ENCODE assay signal across 15 cellular contexts in the genomic region with DNA sequence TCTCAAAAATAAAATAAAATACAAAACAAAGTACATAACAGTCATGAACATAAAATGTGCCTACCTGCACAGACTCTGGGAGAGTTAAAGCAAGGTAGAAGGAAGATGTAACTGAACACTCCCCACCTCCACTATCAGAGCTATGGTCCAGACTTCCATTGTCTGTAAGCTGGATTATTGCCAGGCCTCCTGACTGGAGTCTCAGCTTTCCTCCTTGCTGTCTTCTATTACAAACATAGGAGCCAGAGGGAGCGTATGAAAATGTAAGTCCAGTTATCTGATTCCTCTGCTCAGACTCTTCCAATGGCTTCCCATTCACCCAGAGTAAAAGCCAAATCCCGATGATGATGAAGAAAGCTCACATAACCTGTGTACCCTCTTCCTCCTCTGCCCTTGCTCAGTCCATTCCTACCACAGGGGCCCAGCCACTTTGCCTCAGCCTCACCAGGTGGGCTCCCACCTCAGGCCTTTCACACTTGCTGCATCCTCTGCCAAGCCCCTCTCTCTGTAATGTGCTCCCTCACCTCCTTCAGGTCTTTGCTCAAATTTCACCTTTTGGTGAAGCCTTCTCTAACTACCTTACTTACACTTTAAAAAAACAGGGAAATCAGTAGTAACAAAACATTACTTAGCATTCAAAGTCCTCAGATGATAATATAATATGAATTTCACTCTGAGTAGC.
"Had no signal": no experiment of that assay in that cellular context is flagged by ENCODE, and none has a peak within 500 bp of the region (broad histone marks: within the 10 kb centered on the region; RNA-seq: fewer than 3 reads in every experiment).

No MANE protein-coding gene starts in this region.

- H3K4me2 ChIP-seq: hepatocyte had no signal

- H3K27ac Mint-ChIP-seq: activated CD4-positive, alpha-beta memory T cell treated with anti-CD3 and anti-CD28 coated beads for 36 hours; activated naive CD8-positive, alpha-beta T cell treated with anti-CD3 and anti-CD28 coated beads, Interleukin-2, amount 10 ng/mL, durations not matched to agents 7 days and 5 days; activated T-cell treated with anti-CD3 and anti-CD28 coated beads, Interleukin-2, amount 50 U/mL, for 72 hours had no signal

- H3K27me3 Mint-ChIP-seq: activated CD4-positive, alpha-beta memory T cell treated with anti-CD3 and anti-CD28 coated beads for 36 hours had no signal

- H3K4me1 ChIP-seq: breast epithelium, thyroid gland had no signal

- H3K79me2 ChIP-seq: hepatocyte had no signal

- H2AFZ ChIP-seq: hepatocyte had no signal

- H3K36me3 Mint-ChIP-seq: activated CD4-positive, alpha-beta memory T cell treated with anti-CD3 and anti-CD28 coated beads for 36 hours; activated naive CD8-positive, alpha-beta T cell treated with anti-CD3 and anti-CD28 coated beads, Interleukin-2, amount 10 ng/mL, durations not matched to agents 7 days and 5 days had no signal

- H3K27me3 ChIP-seq: breast epithelium, hepatocyte, neutrophil, thyroid gland had no signal

- H3K4me3 Mint-ChIP-seq: activated CD4-positive, alpha-beta memory T cell treated with anti-CD3 and anti-CD28 coated beads for 36 hours; activated naive CD8-positive, alpha-beta T cell treated with anti-CD3 and anti-CD28 coated beads, Interleukin-2, amount 10 ng/mL, durations not matched to agents 7 days and 5 days; activated T-cell treated with anti-CD3 and anti-CD28 coated beads, Interleukin-2, amount 50 U/mL, for 72 hours had no signal

- H3K4me3 ChIP-seq: breast epithelium, hepatocyte, skin epidermis, thyroid gland had no signal

- H3K4me1 Mint-ChIP-seq: activated naive CD8-positive, alpha-beta T cell treated with anti-CD3 and anti-CD28 coated beads, Interleukin-2, amount 10 ng/mL, durations not matched to agents 7 days and 5 days had no signal

- DNase-seq: activated CD4-positive, alpha-beta memory T cell treated with anti-CD3 and anti-CD28 coated beads for 36 hours; activated CD4-positive, alpha-beta T cell treated with anti-CD3 and anti-CD28 coated beads for 1 hour; activated naive CD8-positive, alpha-beta T cell treated with anti-CD3 and anti-CD28 coated beads, Interleukin-2, amount 10 ng/mL, durations not matched to agents 7 days and 5 days; activated T-cell treated with anti-CD3 and anti-CD28 coated beads, Interleukin-2, amount 50 U/mL, for 72 hours; anterior cingulate cortex; effector memory CD4-positive, alpha-beta T cell; kidney; stimulated activated CD4-positive, alpha-beta T cell treated with anti-CD3 and anti-CD28 coated beads, Interleukin-4, amount 100 ng/mL, for 4 hours; T-helper 9 cell; thyroid gland had no signal

- H3K36me3 ChIP-seq: breast epithelium, neutrophil, thyroid gland had no signal

- H3K9me3 ChIP-seq: breast epithelium, neutrophil, thyroid gland had no signal

- ATAC-seq: activated T-cell treated with anti-CD3 and anti-CD28 coated beads, Interleukin-2, amount 50 U/mL, for 72 hours had no signal

- H3K27ac ChIP-seq: breast epithelium, epithelial cell of prostate, hepatocyte, neutrophil, skin epidermis, thyroid gland had no signal

- H3K9me3 Mint-ChIP-seq: activated CD4-positive, alpha-beta memory T cell treated with anti-CD3 and anti-CD28 coated beads for 36 hours; activated naive CD8-positive, alpha-beta T cell treated with anti-CD3 and anti-CD28 coated beads, Interleukin-2, amount 10 ng/mL, durations not matched to agents 7 days and 5 days had no signal
